Comparison of ENCODE assay signal across 12 cellular contexts in the genomic region with DNA sequence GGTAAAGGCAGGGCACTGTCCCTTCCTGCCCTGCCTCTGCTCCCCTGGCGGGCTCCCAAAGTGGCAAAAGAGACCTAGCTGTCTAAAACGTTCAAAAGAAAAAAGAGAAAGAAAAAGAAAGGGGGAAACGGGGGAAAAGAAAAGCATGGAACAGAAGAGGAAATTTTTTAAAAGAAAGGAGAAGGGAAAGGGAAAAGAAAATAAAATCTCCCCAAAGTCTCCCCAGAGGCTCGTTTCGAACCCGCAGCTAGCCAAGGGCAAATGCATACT. TPM values are rescaled to one million over a fixed set of nuclear protein-coding genes. Genes with fewer than 3 reads are reported as not detected.
A peak's percentile ranks its signal among the peaks of the same experiment; 100 is the strongest.
DNase-seq lines count a peak whose midpoint lies in the region; ATAC-seq, FAIRE-seq and TF ChIP-seq lines count a peak whose summit lies in the region.
"Had no signal": no experiment of that assay in that cellular context is flagged by ENCODE, and none has a peak within 500 bp of the region (broad histone marks: within the 10 kb centered on the region; RNA-seq: fewer than 3 reads in every experiment).

No MANE protein-coding gene starts in this region.

- peaks cover 4% of the 10 kb centered on the region for H3K9me3 Mint-ChIP-seq in astrocyte (ENCODE audit: unreplicated experiment)

- no peak overlapping the region for H3K27ac ChIP-seq in GM23248
- H3K27ac ChIP-seq in astrocyte (ENCODE audit: low read depth, low read length) = no peak overlapping the region
- no peak overlapping the region for H3K27ac ChIP-seq in iPS-18a (ENCODE audit: low read length)
- peak overlapping the region in 4 of 21 experiments; percentile 38 to 76 (median 48) for H3K27ac ChIP-seq in skin epidermis

- FAIRE-seq in astrocyte (lab: Jason Lieb, UNC) = no peak

- peaks cover under 1% of the 10 kb centered on the region for H3K4me1 Mint-ChIP-seq in astrocyte (ENCODE audit: low read depth, unreplicated experiment)

- H3K4me2 ChIP-seq in GM23248 (ENCODE audit: unreplicated experiment) (peak overlapping the region; percentile 81), astrocyte (ENCODE audit: low read length) (peak overlapping the region; percentile 99)

- H4K20me1 ChIP-seq in GM23248 (ENCODE audit: insufficient read depth) = no peaks in the 10 kb centered on the region
- no peaks in the 10 kb centered on the region for H4K20me1 ChIP-seq in astrocyte (ENCODE audit: insufficient read depth, low read length)

- H3K27ac Mint-ChIP-seq in astrocyte (ENCODE audit: unreplicated experiment) = no peak overlapping the region
- H3K27ac Mint-ChIP-seq: stimulated activated memory B cell treated with anti-CD40 and anti-IgM and Interleukin-4, amounts not matched to agents 10 μg/mL and 1 μg/mL and 100 μg/mL, for 72 hours had no signal

- H3K36me3 ChIP-seq in GM23248 (ENCODE audit: low read depth) (no peaks in the 10 kb centered on the region), astrocyte (ENCODE audit: insufficient read depth, low read length) (no peaks in the 10 kb centered on the region), iPS-18a (ENCODE audit: control insufficient read depth, low read depth, low read length) (no peaks in the 10 kb centered on the region)

- H3K27me3 ChIP-seq in GM23248 (replicated peaks; ENCODE audit: insufficient read depth) (no peaks in the 10 kb centered on the region), astrocyte (ENCODE audit: insufficient read depth, low read length) (peaks cover 9% of the 10 kb centered on the region), iPS-18a (ENCODE audit: control insufficient read depth, insufficient read depth, low read length) (peaks cover 35% of the 10 kb centered on the region)
- H3K27me3 ChIP-seq: body of pancreas had no signal

- H3K9me2 ChIP-seq in GM23248 (ENCODE audit: insufficient read depth) = no peaks in the 10 kb centered on the region

- H3K4me3 Mint-ChIP-seq in astrocyte (ENCODE audit: unreplicated experiment) = no peak overlapping the region
- H3K4me3 Mint-ChIP-seq: stimulated activated memory B cell treated with anti-CD40 and anti-IgM and Interleukin-4, amounts not matched to agents 10 μg/mL and 1 μg/mL and 100 μg/mL, for 72 hours had no signal

- H2AFZ ChIP-seq in GM23248 = peak overlapping the region; percentile 85
- peak overlapping the region; percentile 87 for H2AFZ ChIP-seq in astrocyte (ENCODE audit: low read depth, low read length)

- TF ChIP-seq CTCF in astrocyte (IDR thresholded peaks at IDR 0.05; ENCODE audit: insufficient read depth, low read depth, low read length) = no peak
- no peak for TF ChIP-seq CTCF in GM13976 (IDR thresholded peaks at IDR 0.05; ENCODE audit: borderline replicate concordance, control extremely low read depth, extremely low read depth, insufficient read depth, missing control alignments)

- H3K9me3 ChIP-seq in GM23248 (ENCODE audit: low read depth) (no peaks in the 10 kb centered on the region), astrocyte (ENCODE audit: insufficient read depth, low read depth, low read length) (no peaks in the 10 kb centered on the region), iPS-18a (ENCODE audit: control insufficient read depth, low read depth, low read length) (no peaks in the 10 kb centered on the region)
- H3K9me3 ChIP-seq: body of pancreas had no signal

- in situ Hi-C loops in GM23248 (cut with MboI) = no loop called here
- in situ Hi-C loops in GM13976 (cut with MboI; ENCODE audit: low sequenced_read_pairs, unreplicated experiment) = no loop called here

- no peaks in the 10 kb centered on the region for H3K36me3 Mint-ChIP-seq in astrocyte (ENCODE audit: low read depth, unreplicated experiment)

- WGBS in GM23248 (ENCODE audit: low coverage in 1 of 2, low lambda C conversion rate in 2 of 2, missing lambda C conversion rate in 2 of 2), 2 experiments = 9 to 18% methylated on average over 5 to 6 of the region's 6 CpGs

- DNase-seq in GM23248 (no peak), astrocyte (ENCODE audit: low read depth) (no peak), GM13976 (ENCODE audit: low spot score) (no peak), NCI-H524 treated with DMSO at 0.1 percent for 48 hours (lab: John Stamatoyannopoulos, UW) (no peak), NCI-H1092 treated with DMSO at 0.1 percent for 48 hours (lab: John Stamatoyannopoulos, UW) (no peak)
- DNase-seq: DND-41, NCI-H446 had no signal

- H3K4me1 ChIP-seq in GM23248 (ENCODE audit: insufficient read depth) (peaks cover 5% of the 10 kb centered on the region; the same call in 1 of the 2 replicates), astrocyte (ENCODE audit: insufficient read depth, low read length) (peaks cover 10% of the 10 kb centered on the region), iPS-18a (ENCODE audit: control insufficient read depth, low read depth, low read length) (peaks cover 18% of the 10 kb centered on the region)

- peak overlapping the region; percentile 68 for H3K4me3 ChIP-seq in GM23248
- peak overlapping the region; percentile 55 for H3K4me3 ChIP-seq in astrocyte (ENCODE audit: insufficient read depth, low read depth, low read length)
- H3K4me3 ChIP-seq in iPS-18a (ENCODE audit: low read length) = peak overlapping the region; percentile 55
- peak overlapping the region; percentile 18 to 45 (median 30) for H3K4me3 ChIP-seq in skin epidermis
- H3K4me3 ChIP-seq: body of pancreas had no signal

- ATAC-seq in HG02981 (IDR thresholded peaks at IDR 0.05; ENCODE audit: unreplicated experiment) = no peak
- ATAC-seq: stimulated activated memory B cell treated with anti-CD40 and anti-IgM and Interleukin-4, amounts not matched to agents 10 μg/mL and 1 μg/mL and 100 μg/mL, for 72 hours had no signal

- peaks cover 19% of the 10 kb centered on the region; the same call in 1 of the 2 replicates for H3F3A ChIP-seq in GM23248 (ENCODE audit: insufficient read depth)

- peaks cover 26% of the 10 kb centered on the region for H3K27me3 Mint-ChIP-seq in astrocyte (ENCODE audit: low read depth, unreplicated experiment)

- H3K79me2 ChIP-seq in GM23248 (ENCODE audit: insufficient read depth) (no peaks in the 10 kb centered on the region), astrocyte (ENCODE audit: insufficient read depth, low read length) (no peaks in the 10 kb centered on the region)

- H3K9ac ChIP-seq in GM23248 = peak overlapping the region; percentile 35
- peak overlapping the region; percentile 76 for H3K9ac ChIP-seq in astrocyte (ENCODE audit: low read length)
- H3K9ac ChIP-seq in iPS-18a (ENCODE audit: low read length) = peak overlapping the region; percentile 0

RNA-seq across cellular contexts. Expression of gene FLT1, which starts 37.0 kb away (rescaled TPM):
- total RNA-seq in GM23248 (2014; rRNA removed; shearing (Covaris generic)) = 18.6 and 26.6 TPM in 2 replicates
- 11.3 and 12.9 TPM in 2 replicates for polyA plus RNA-seq in GM23248 (2016; fragmentation: Nextera tagmentation; extraction: Ambion mirVana)
- 7.3 and 10.0 TPM in 2 replicates for total RNA-seq in astrocyte

Comparison
In these comparisons a context has a peak if more than half of its experiments do, and no peak if none do; other contexts are left out.
1. H3K9ac ChIP-seq: peak in every context shown above with its lines; median percentile 76 in astrocyte; 35 in GM23248; 0 in iPS-18a.